ENCODE assay signal across 9 cellular contexts in genomic region chr3:107985496-107985895, GRCh38.
A peak's percentile ranks its signal among the peaks of the same experiment; 100 is the strongest.
DNase-seq lines count a peak whose midpoint lies in the region; ATAC-seq and TF ChIP-seq lines count a peak whose summit lies in the region.
"Had no signal": no experiment of that assay in that cellular context is flagged by ENCODE, and none has a peak within 500 bp of the region (broad histone marks: within the 10 kb centered on the region; RNA-seq: fewer than 3 reads in every experiment).

No MANE protein-coding gene starts in this region.

- TF ChIP-seq CTCF in A673 (conservative IDR thresholded peaks at IDR 0.05; ENCODE audit: low read depth, low read length) (no peak), left ventricle myocardium inferior (IDR thresholded peaks at IDR 0.05; ENCODE audit: borderline replicate concordance) (no peak)

- H3K9me3 ChIP-seq in A673 (ENCODE audit: low read depth, low read length, poor library complexity, severe bottlenecking) (no peaks in the 10 kb centered on the region), left ventricle myocardium inferior (replicated peaks) (no peaks in the 10 kb centered on the region)
- H3K9me3 ChIP-seq: thoracic aorta had no signal

- no peaks in the 10 kb centered on the region for H3K36me3 ChIP-seq in A673 (ENCODE audit: insufficient read depth, low read length, poor library complexity, severe bottlenecking)
- no peaks in the 10 kb centered on the region for H3K36me3 ChIP-seq in left ventricle myocardium inferior
- H3K36me3 ChIP-seq: thoracic aorta had no signal

- ATAC-seq in GM19328 (IDR thresholded peaks at IDR 0.05; ENCODE audit: unreplicated experiment) (peak; percentile 77), HG03175 (IDR thresholded peaks at IDR 0.05; ENCODE audit: unreplicated experiment) (peak; percentile 99)

- no TSS peak for BruUV-seq in A673 (replicated peaks; lab: Mats Ljungman, UMichigan)

- CTCF ChIA-PET in A673 (lab: Charles Lee), result no interaction called here

- no peaks in the 10 kb centered on the region for H3K27me3 ChIP-seq in A673 (replicated peaks; ENCODE audit: insufficient read depth, low read depth, low read length, poor library complexity)
- H3K27me3 ChIP-seq in left ventricle myocardium inferior (ENCODE audit: low read depth), result no peaks in the 10 kb centered on the region

- POLR2A ChIA-PET in A673 (lab: Charles Lee; ENCODE audit: low non-redundant PET), result no interaction called here

- H3K27ac ChIP-seq in A673 (ENCODE audit: low read depth, low read length, poor library complexity, severe bottlenecking) (no peak overlapping the region), left ventricle myocardium inferior (replicated peaks) (no peak overlapping the region)

- intact Hi-C loops in A673 (cut with micrococcal nuclease; ENCODE audit: unreplicated experiment), result no loop called here
- intact Hi-C loops in left ventricle myocardium inferior (cut with micrococcal nuclease), result no loop called here

- H3K4me3 ChIP-seq in A673 (ENCODE audit: low read depth, low read length, poor library complexity, severe bottlenecking) (no peak overlapping the region), left ventricle myocardium inferior (no peak overlapping the region)
- H3K4me3 ChIP-seq: thoracic aorta had no signal

- DNase-seq in A673 (ENCODE audit: low spot score) (peak; percentile 29), left ventricle myocardium inferior (no peak), NCI-H1694 treated with DMSO at 0.1 percent for 48 hours (lab: John Stamatoyannopoulos, UW) (no peak), HCEC 1CT (no peak), NCI-H187 (lab: John Stamatoyannopoulos, UW) (no peak)
- peak; percentile 47 to 56 for DNase-seq in activated T-cell treated with anti-CD3 and anti-CD28 coated beads, Interleukin-2, amount 50 U/mL, for 48 hours

- H3K4me1 ChIP-seq in A673 (ENCODE audit: insufficient read depth, low read length, poor library complexity, severe bottlenecking) (peaks cover 29% of the 10 kb centered on the region), left ventricle myocardium inferior (peaks cover 54% of the 10 kb centered on the region)

Comparison
In these comparisons a context has a peak if more than half of its experiments do, and no peak if none do; other contexts are left out.
1. DNase-seq: peak in A673 (single experiment) and activated T-cell treated with anti-CD3 and anti-CD28 coated beads, Interleukin-2, amount 50 U/mL, for 48 hours (2 of 2); none in left ventricle myocardium inferior (single experiment), NCI-H1694 treated with DMSO at 0.1 percent for 48 hours (single experiment), HCEC 1CT (single experiment) and NCI-H187 (0 of 2).